ENCODE assay signal across 1 cellular context in genomic region chr14:22852599-22852939, GRCh38.
TF ChIP-seq lines count a peak whose summit lies in the region.

No MANE protein-coding gene starts in this region.

TF ChIP-seq in HepG2, 621 proteins besides CTCF, POLR2A, EP300 and RAD21:
- TF ChIP-seq ZSCAN29 (CRISPR knock-in tag; conservative IDR thresholded peaks at IDR 0.05) = no peak
- 0 out of 2 replicates have a peak, but pooled peaks have one; percentile 9 for TF ChIP-seq FOXJ3 (CRISPR knock-in tag; IDR thresholded peaks at IDR 0.05; ENCODE audit: borderline replicate concordance)
- TF ChIP-seq ISX (CRISPR knock-in tag; conservative IDR thresholded peaks at IDR 0.05) = 0 out of 2 replicates have a peak, but pooled peaks have one; percentile 55
- no peak for TF ChIP-seq ESRRA (CRISPR knock-in tag; IDR thresholded peaks at IDR 0.05; ENCODE audit: low read depth)
- no peak for TF ChIP-seq ZNF652 (CRISPR knock-in tag; IDR thresholded peaks at IDR 0.05; ENCODE audit: borderline replicate concordance, low read depth)
- TF ChIP-seq MED13 (CRISPR knock-in tag; IDR thresholded peaks at IDR 0.05) = 0 out of 2 replicates have a peak, but pooled peaks have one; percentile 20
- TF ChIP-seq ZFAT (CRISPR knock-in tag; conservative IDR thresholded peaks at IDR 0.05) = no peak
- TF ChIP-seq KLF12 (CRISPR knock-in tag; IDR thresholded peaks at IDR 0.05; ENCODE audit: borderline replicate concordance) = 0 out of 2 replicates have a peak, but pooled peaks have one; percentile 5
- TF ChIP-seq PCBP2 (optimal IDR thresholded peaks at IDR 0.05; ENCODE audit: low read depth, low read length, poor library complexity, severe bottlenecking) = no peak
- 0 out of 2 replicates have a peak, but pooled peaks have one; percentile 10 for TF ChIP-seq ZNF670 (CRISPR knock-in tag; IDR thresholded peaks at IDR 0.05; ENCODE audit: borderline replicate concordance)
